Comparison of ENCODE assay signal across 1 cellular context in genomic region chr4:158861281-158861680, GRCh38.
TF ChIP-seq lines count a peak whose summit lies in the region.

No MANE protein-coding gene starts in this region.

TF ChIP-seq in GM12878, 131 proteins besides CTCF, POLR2A, EP300 and RAD21:
- TF ChIP-seq POU2F2 (IDR thresholded peaks at IDR 0.05; ENCODE audit: borderline replicate concordance, low read depth, low read length) (peak; percentile 93; the same call in 2 of the 3 replicates), NFYA (IDR thresholded peaks at IDR 0.05; ENCODE audit: borderline replicate concordance, low read depth, low read length) (no peak), NFIC (IDR thresholded peaks at IDR 0.05; ENCODE audit: low read depth, low read length) (0 out of 2 replicates have a peak, but pooled peaks have one; percentile 12), MEF2B (IDR thresholded peaks at IDR 0.05; ENCODE audit: partially characterized antibody, poor library complexity, severe bottlenecking) (peak; percentile 74)
TF ChIP-seq in GM12878: peak in this region for 3.
